ENCODE assay signal across 11 cellular contexts in genomic region chr10:110168601-110169481, GRCh38. TPM values are rescaled to one million over a fixed set of nuclear protein-coding genes. Genes with fewer than 3 reads are reported as not detected.
A peak's percentile ranks its signal among the peaks of the same experiment; 100 is the strongest.
DNase-seq lines count a peak whose midpoint lies in the region; ATAC-seq and TF ChIP-seq lines count a peak whose summit lies in the region.
"Had no signal": no experiment of that assay in that cellular context is flagged by ENCODE, and none has a peak within 500 bp of the region (broad histone marks: within the 10 kb centered on the region; RNA-seq: fewer than 3 reads in every experiment).

No MANE protein-coding gene starts in this region.

- no peaks in the 10 kb centered on the region for H3K36me3 ChIP-seq in right atrium auricular region
- H3K36me3 ChIP-seq: Peyer's patch had no signal

- H3K4me3 ChIP-seq in right atrium auricular region: peak overlapping the region in 1 of 2 donors; percentile 15
- H3K4me3 ChIP-seq: Peyer's patch had no signal

- peaks cover 0 to 7% of the 10 kb centered on the region in 2 donors for H3K27me3 ChIP-seq in right atrium auricular region
- H3K27me3 ChIP-seq: Peyer's patch had no signal

- H3K9me3 Mint-ChIP-seq in activated naive CD4-positive, alpha-beta T cell treated with anti-CD3 and anti-CD28 coated beads, Interleukin-2, amount 10 ng/mL, durations not matched to agents 7 days and 5 days: no peaks in the 10 kb centered on the region
- H3K9me3 Mint-ChIP-seq in stimulated activated naive B cell treated with anti-CD40 and anti-IgM and Interleukin-4, amounts not matched to agents 10 μg/mL and 1 μg/mL and 100 μg/mL, for 72 hours: no peaks in the 10 kb centered on the region
- H3K9me3 Mint-ChIP-seq: stimulated activated naive CD8-positive, alpha-beta T cell treated with anti-CD3 and anti-CD28 coated beads, Interleukin-15, Interleukin-2, amounts not matched to agents 100 ng/mL and 50 ng/mL, for 24 hours had no signal

- no peak overlapping the region for H3K27ac ChIP-seq in right atrium auricular region

- no peak overlapping the region for H3K4me3 Mint-ChIP-seq in activated naive CD4-positive, alpha-beta T cell treated with anti-CD3 and anti-CD28 coated beads, Interleukin-2, amount 10 ng/mL, durations not matched to agents 7 days and 5 days
- H3K4me3 Mint-ChIP-seq in stimulated activated naive B cell treated with anti-CD40 and anti-IgM and Interleukin-4, amounts not matched to agents 10 μg/mL and 1 μg/mL and 100 μg/mL, for 72 hours: no peak overlapping the region
- H3K4me3 Mint-ChIP-seq: stimulated activated naive CD8-positive, alpha-beta T cell treated with anti-CD3 and anti-CD28 coated beads, Interleukin-15, Interleukin-2, amounts not matched to agents 100 ng/mL and 50 ng/mL, for 24 hours had no signal

- no peaks in the 10 kb centered on the region for H3K9me3 ChIP-seq in right atrium auricular region
- H3K9me3 ChIP-seq: Peyer's patch had no signal

- TF ChIP-seq CTCF in right atrium auricular region (IDR thresholded peaks at IDR 0.05): no peak

- H3K36me3 Mint-ChIP-seq in activated naive CD4-positive, alpha-beta T cell treated with anti-CD3 and anti-CD28 coated beads, Interleukin-2, amount 10 ng/mL, durations not matched to agents 7 days and 5 days: no peaks in the 10 kb centered on the region
- peaks cover 0 to 2% of the 10 kb centered on the region in 2 donors for H3K36me3 Mint-ChIP-seq in stimulated activated naive B cell treated with anti-CD40 and anti-IgM and Interleukin-4, amounts not matched to agents 10 μg/mL and 1 μg/mL and 100 μg/mL, for 72 hours

- ATAC-seq in stimulated activated naive B cell treated with anti-CD40 and anti-IgM and Interleukin-4, amounts not matched to agents 10 μg/mL and 1 μg/mL and 100 μg/mL, for 72 hours (replicated peaks): peak; percentile 73 to 79

- CTCF ChIA-PET in activated naive CD4-positive, alpha-beta T cell treated with anti-CD3 and anti-CD28 coated beads, Interleukin-2, amount 10 ng/mL, durations not matched to agents 7 days and 5 days (lab: Charles Lee): interaction anchor here (1.7 kb wide), 1 partner anchor 31 kb away, joined by 5 read pairs; no protein-coding TSS in a partner anchor

- DNase-seq in activated naive CD4-positive, alpha-beta T cell treated with Interleukin-2 at 50 U/mL for 16 hours: peak; percentile 10
- no peak for DNase-seq in activated naive CD4-positive, alpha-beta T cell treated with anti-CD3 and anti-CD28 coated beads, Interleukin-2, amount 10 ng/mL, durations not matched to agents 7 days and 5 days
- DNase-seq in NCI-H69 (lab: John Stamatoyannopoulos, UW) (peak; percentile 23), right atrium auricular region (ENCODE audit: low spot score) (peak; percentile 57), NCI-H2171 (lab: John Stamatoyannopoulos, UW) (no peak), NCI-H524 (lab: John Stamatoyannopoulos, UW) (no peak), islet precursor cell (no peak)
- no peak for DNase-seq in stimulated activated naive B cell treated with anti-CD40 and anti-IgM and Interleukin-4, amounts not matched to agents 10 μg/mL and 1 μg/mL and 100 μg/mL, for 72 hours
- DNase-seq: NCI-H1092 treated with DMSO at 0.1 percent for 48 hours had no signal

- peaks cover 31% of the 10 kb centered on the region for H3K4me1 Mint-ChIP-seq in activated naive CD4-positive, alpha-beta T cell treated with anti-CD3 and anti-CD28 coated beads, Interleukin-2, amount 10 ng/mL, durations not matched to agents 7 days and 5 days
- peaks cover 26 to 45% of the 10 kb centered on the region in 2 donors for H3K4me1 Mint-ChIP-seq in stimulated activated naive B cell treated with anti-CD40 and anti-IgM and Interleukin-4, amounts not matched to agents 10 μg/mL and 1 μg/mL and 100 μg/mL, for 72 hours

- H3K4me1 ChIP-seq in right atrium auricular region: peaks cover 0 to 32% of the 10 kb centered on the region in 2 donors

- H3K27me3 Mint-ChIP-seq in activated naive CD4-positive, alpha-beta T cell treated with anti-CD3 and anti-CD28 coated beads, Interleukin-2, amount 10 ng/mL, durations not matched to agents 7 days and 5 days: peaks cover 98% of the 10 kb centered on the region
- H3K27me3 Mint-ChIP-seq in stimulated activated naive B cell treated with anti-CD40 and anti-IgM and Interleukin-4, amounts not matched to agents 10 μg/mL and 1 μg/mL and 100 μg/mL, for 72 hours: peaks cover 60 to 84% of the 10 kb centered on the region in 2 donors

- H3K27ac Mint-ChIP-seq in activated naive CD4-positive, alpha-beta T cell treated with anti-CD3 and anti-CD28 coated beads, Interleukin-2, amount 10 ng/mL, durations not matched to agents 7 days and 5 days: no peak overlapping the region
- H3K27ac Mint-ChIP-seq in stimulated activated naive B cell treated with anti-CD40 and anti-IgM and Interleukin-4, amounts not matched to agents 10 μg/mL and 1 μg/mL and 100 μg/mL, for 72 hours: no peak overlapping the region
- H3K27ac Mint-ChIP-seq: stimulated activated naive CD8-positive, alpha-beta T cell treated with anti-CD3 and anti-CD28 coated beads, Interleukin-15, Interleukin-2, amounts not matched to agents 100 ng/mL and 50 ng/mL, for 24 hours had no signal

RNA-seq across cellular contexts. Expression of gene MXI1, which starts 38.6 kb away (rescaled TPM):
- 10 to 100 TPM; 50.8 to 78.8 TPM for total RNA-seq in right atrium auricular region

Comparison
In these comparisons a context has a peak if more than half of its experiments do, and no peak if none do; other contexts are left out.
1. DNase-seq: peak in activated naive CD4-positive, alpha-beta T cell treated with Interleukin-2 at 50 U/mL for 16 hours (single experiment), NCI-H69 (single experiment) and right atrium auricular region (single experiment); none in activated naive CD4-positive, alpha-beta T cell treated with anti-CD3 and anti-CD28 coated beads, Interleukin-2, amount 10 ng/mL, durations not matched to agents 7 days and 5 days (single experiment), stimulated activated naive B cell treated with anti-CD40 and anti-IgM and Interleukin-4, amounts not matched to agents 10 μg/mL and 1 μg/mL and 100 μg/mL, for 72 hours (single experiment), NCI-H2171 (single experiment), NCI-H524 (0 of 2) and islet precursor cell (single experiment).